In genomic region chr21:43884861-43885370, GRCh38 we compare ENCODE assay signal across 11 cellular contexts. TPM values are rescaled to one million over a fixed set of nuclear protein-coding genes. Genes with fewer than 3 reads are reported as not detected.
DNase-seq lines count a peak whose midpoint lies in the region; ATAC-seq and TF ChIP-seq lines count a peak whose summit lies in the region.
"Had no signal": no experiment of that assay in that cellular context is flagged by ENCODE, and none has a peak within 500 bp of the region (broad histone marks: within the 10 kb centered on the region; RNA-seq: fewer than 3 reads in every experiment).

No MANE protein-coding gene starts in this region.

- in situ Hi-C loops in mammary epithelial cell (cut with MboI; ENCODE audit: low sequenced_read_pairs in 2 of 2): no loop called here

- H3K27ac ChIP-seq in breast epithelium (peak overlapping the region; percentile 53 to 74), mammary epithelial cell (ENCODE audit: insufficient read depth, low read depth, low read length) (no peak overlapping the region), caudate nucleus (ENCODE audit: low read depth, low read length) (peak overlapping the region; percentile 13)
- H3K27ac ChIP-seq: KMS-11 had no signal

- H4K20me1 ChIP-seq in mammary epithelial cell (ENCODE audit: insufficient read depth, low read length): no peaks in the 10 kb centered on the region

- dilution Hi-C loops in mammary epithelial cell (cut with HindIII; ENCODE audit: low sequenced_read_pairs): no loop called here

- H3K27me3 Mint-ChIP-seq in type B pancreatic cell: no peaks in the 10 kb centered on the region
- H3K27me3 Mint-ChIP-seq: activated B cell treated with CpG ODN at 0.5 μM for 24 hours had no signal

- H3K4me3 ChIP-seq in breast epithelium (no peak overlapping the region), mammary epithelial cell (replicated peaks in 1 of 3; ENCODE audit: insufficient read depth in 1 of 3, low read depth in 2 of 3, low read length in 3 of 3) (no peak overlapping the region)

- H3K79me2 ChIP-seq in mammary epithelial cell (ENCODE audit: insufficient read depth, low read length): peaks cover 9% of the 10 kb centered on the region

- H3K4me1 Mint-ChIP-seq in type B pancreatic cell (ENCODE audit: unreplicated experiment): peaks cover 23% of the 10 kb centered on the region

- no peak overlapping the region for H3K9ac ChIP-seq in mammary epithelial cell (ENCODE audit: insufficient read depth, low read length)
- H3K9ac ChIP-seq: KMS-11 had no signal

- no peak for TF ChIP-seq POLR2A in breast epithelium (IDR thresholded peaks at IDR 0.05)

- ATAC-seq in GM19351 (IDR thresholded peaks at IDR 0.05; ENCODE audit: unreplicated experiment): no peak

- H3K9me3 Mint-ChIP-seq in type B pancreatic cell: no peaks in the 10 kb centered on the region
- H3K9me3 Mint-ChIP-seq: activated B cell treated with CpG ODN at 0.5 μM for 24 hours had no signal

- intact Hi-C loops in breast epithelium (cut with DNase I; ENCODE audit: low total_unique reads) (no loop called here), mammary epithelial cell (cut with micrococcal nuclease) (no loop called here)

- peaks cover 8% of the 10 kb centered on the region for H3K36me3 Mint-ChIP-seq in type B pancreatic cell

- WGBS in mammary epithelial cell (ENCODE audit: low coverage, missing lambda C conversion rate): 81% methylated on average over 15 of the region's 16 CpGs

- H3K9me3 ChIP-seq in breast epithelium (no peaks in the 10 kb centered on the region), mammary epithelial cell (replicated peaks; ENCODE audit: insufficient read depth, low read length) (no peaks in the 10 kb centered on the region)

- BruUV-seq in mammary epithelial cell (replicated peaks; lab: Mats Ljungman, UMichigan): no TSS peak

- peaks cover 4 to 9% of the 10 kb centered on the region in 2 donors for H3K4me1 ChIP-seq in breast epithelium
- H3K4me1 ChIP-seq in mammary epithelial cell (ENCODE audit: insufficient read depth, low read length): peaks cover 17% of the 10 kb centered on the region

- TF ChIP-seq CTCF in breast epithelium (IDR thresholded peaks at IDR 0.05) (no peak), mammary epithelial cell (conservative IDR thresholded peaks at IDR 0.05 in 1 of 2, IDR thresholded peaks at IDR 0.05 in 1 of 2; ENCODE audit: extremely low read depth in 1 of 2, insufficient read depth in 1 of 2, low read depth in 1 of 2, low read length in 2 of 2) (no peak), type B pancreatic cell (conservative IDR thresholded peaks at IDR 0.05) (no peak)

- no peak for DNase-seq in breast epithelium (ENCODE audit: low spot score in 2 of 2)
- no peak for DNase-seq in mammary epithelial cell
- DNase-seq in caudate nucleus (lab: John Stamatoyannopoulos, UW): peak in 3 of 61 donors; percentile 15 to 33 (median 27)
- peak; percentile 78 for DNase-seq in mesenteric fat pad (ENCODE audit: low spot score)
- DNase-seq in type B pancreatic cell (ENCODE audit: extremely low spot score, unreplicated experiment): no peak
- DNase-seq in stimulated activated CD4-positive, alpha-beta T cell treated with anti-CD3 and anti-CD28 coated beads, Interleukin-4, amount 100 ng/mL, for 1 hour: no peak
- no peak for DNase-seq in stimulated activated naive CD4-positive, alpha-beta T cell treated with Interleukin-2 at 50 U/mL for 16 hours (lab: John Stamatoyannopoulos, UW)
- DNase-seq: activated B cell treated with CpG ODN at 0.5 μM for 24 hours, RPMI8226 had no signal

- no peak overlapping the region for H2AFZ ChIP-seq in mammary epithelial cell (ENCODE audit: low read depth, low read length)

- CTCF ChIA-PET in mammary epithelial cell (lab: Charles Lee; ENCODE audit: low non-redundant PET): no interaction called here

- H3K4me3 Mint-ChIP-seq in type B pancreatic cell: peak overlapping the region; percentile 44
- H3K4me3 Mint-ChIP-seq: activated B cell treated with CpG ODN at 0.5 μM for 24 hours had no signal

- H3K27me3 ChIP-seq in breast epithelium (no peaks in the 10 kb centered on the region), mammary epithelial cell (ENCODE audit: insufficient read depth, low read length) (no peaks in the 10 kb centered on the region)

- peak overlapping the region; percentile 81 for H3K27ac Mint-ChIP-seq in type B pancreatic cell
- H3K27ac Mint-ChIP-seq: activated B cell treated with CpG ODN at 0.5 μM for 24 hours had no signal

- no peak overlapping the region for H3K4me2 ChIP-seq in mammary epithelial cell (ENCODE audit: insufficient read depth, low read depth, low read length)
- H3K4me2 ChIP-seq: KMS-11 had no signal

- H3K36me3 ChIP-seq in breast epithelium (no peaks in the 10 kb centered on the region), mammary epithelial cell (ENCODE audit: insufficient read depth, low read length) (no peaks in the 10 kb centered on the region)

RNA-seq across cellular contexts. Expression of gene AGPAT3, which starts 19.9 kb away (rescaled TPM):
- total RNA-seq in breast epithelium (10 to 100 TPM; 27.2 to 35.8 (median 28.2) TPM), mammary epithelial cell (10 to 100 TPM; 32.5 to 35.8 TPM), mesenteric fat pad (79.2 TPM), type B pancreatic cell (ENCODE audit: low replicate concordance) (57.6 and 59.2 TPM in 2 replicates)
- 13.1 TPM for polyA plus RNA-seq in mammary epithelial cell
- polyA minus RNA-seq in mammary epithelial cell: 49.0 TPM
